ENCODE assay signal across 21 cellular contexts in the genomic region with DNA sequence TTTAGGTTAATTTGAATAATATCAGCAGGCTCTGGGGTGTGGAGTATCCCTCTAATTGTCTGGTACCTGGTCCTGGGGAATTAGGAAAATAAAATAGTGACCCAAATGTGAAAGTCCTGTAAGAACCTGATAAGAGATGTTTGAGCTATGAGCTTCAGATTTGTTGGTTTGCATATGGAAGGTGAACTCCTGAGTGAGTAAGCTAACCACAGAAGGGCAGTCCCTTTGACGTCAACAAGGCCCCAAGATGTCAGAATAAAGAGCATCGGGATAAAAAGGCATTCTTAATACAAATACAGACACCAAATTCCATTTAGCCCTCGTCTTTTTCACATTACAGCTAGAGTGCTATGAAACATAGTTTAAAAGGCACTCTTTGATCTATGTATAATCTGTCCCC.
DNase-seq lines count a peak whose midpoint lies in the region; ATAC-seq and TF ChIP-seq lines count a peak whose summit lies in the region.
"Had no signal": no experiment of that assay in that cellular context is flagged by ENCODE, and none has a peak within 500 bp of the region (broad histone marks: within the 10 kb centered on the region; RNA-seq: fewer than 3 reads in every experiment).

No MANE protein-coding gene starts in this region.

- TF ChIP-seq POLR2A in Peyer's patch (IDR thresholded peaks at IDR 0.05): no peak

- H3K4me1 Mint-ChIP-seq in endothelial cell (ENCODE audit: unreplicated experiment): peaks cover 5% of the 10 kb centered on the region
- H3K4me1 Mint-ChIP-seq: activated CD8-positive, alpha-beta memory T cell treated with anti-CD3 and anti-CD28 coated beads, Interleukin-2, amount 10 ng/mL, durations not matched to agents 7 days and 5 days; activated naive CD8-positive, alpha-beta T cell treated with anti-CD3 and anti-CD28 coated beads, Interleukin-2, amount 10 ng/mL, durations not matched to agents 7 days and 5 days; activated T-helper 17 cell treated with anti-CD3 and anti-CD28 coated beads, Interleukin-2, amount 50 U/mL, for 72 hours; CD4-positive, alpha-beta memory T cell; naive thymus-derived CD4-positive, alpha-beta T cell had no signal

- no peak overlapping the region for H3K4me3 Mint-ChIP-seq in endothelial cell (ENCODE audit: unreplicated experiment)
- H3K4me3 Mint-ChIP-seq: activated CD8-positive, alpha-beta memory T cell treated with anti-CD3 and anti-CD28 coated beads, Interleukin-2, amount 10 ng/mL, durations not matched to agents 7 days and 5 days; activated naive CD8-positive, alpha-beta T cell treated with anti-CD3 and anti-CD28 coated beads, Interleukin-2, amount 10 ng/mL, durations not matched to agents 7 days and 5 days; activated T-helper 17 cell treated with anti-CD3 and anti-CD28 coated beads, Interleukin-2, amount 50 U/mL, for 72 hours; CD4-positive, alpha-beta memory T cell; naive thymus-derived CD4-positive, alpha-beta T cell had no signal

- no peaks in the 10 kb centered on the region for H3K36me3 ChIP-seq in Peyer's patch
- H3K36me3 ChIP-seq: breast epithelium, thoracic aorta had no signal

- H3K4me3 ChIP-seq in fibroblast of mammary gland (ENCODE audit: control insufficient read depth, low read depth, low read length) (no peak overlapping the region), Peyer's patch (no peak overlapping the region)
- H3K4me3 ChIP-seq: breast epithelium, thoracic aorta had no signal

- ATAC-seq in GM18520 (IDR thresholded peaks at IDR 0.05; ENCODE audit: unreplicated experiment) (peak; percentile 79), HG02571 (IDR thresholded peaks at IDR 0.05; ENCODE audit: unreplicated experiment) (peak; percentile 89), HG03565 (IDR thresholded peaks at IDR 0.05; ENCODE audit: unreplicated experiment) (peak; percentile 36), HG03108 (IDR thresholded peaks at IDR 0.05; ENCODE audit: unreplicated experiment) (no peak)
- ATAC-seq: activated CD8-positive, alpha-beta memory T cell treated with anti-CD3 and anti-CD28 coated beads, Interleukin-2, amount 10 ng/mL, durations not matched to agents 7 days and 5 days; activated T-helper 17 cell treated with anti-CD3 and anti-CD28 coated beads, Interleukin-2, amount 50 U/mL, for 72 hours; HCT116; naive thymus-derived CD4-positive, alpha-beta T cell; right cardiac atrium had no signal

- no peak overlapping the region for H3K27ac ChIP-seq in Peyer's patch
- H3K27ac ChIP-seq: breast epithelium, thoracic aorta had no signal

- H3K27ac Mint-ChIP-seq in endothelial cell (ENCODE audit: unreplicated experiment): no peak overlapping the region
- H3K27ac Mint-ChIP-seq: activated CD8-positive, alpha-beta memory T cell treated with anti-CD3 and anti-CD28 coated beads, Interleukin-2, amount 10 ng/mL, durations not matched to agents 7 days and 5 days; activated naive CD8-positive, alpha-beta T cell treated with anti-CD3 and anti-CD28 coated beads, Interleukin-2, amount 10 ng/mL, durations not matched to agents 7 days and 5 days; activated T-helper 17 cell treated with anti-CD3 and anti-CD28 coated beads, Interleukin-2, amount 50 U/mL, for 72 hours; CD4-positive, alpha-beta memory T cell; naive thymus-derived CD4-positive, alpha-beta T cell had no signal

- no peaks in the 10 kb centered on the region for H3K36me3 Mint-ChIP-seq in endothelial cell (ENCODE audit: low read depth, unreplicated experiment)
- H3K36me3 Mint-ChIP-seq: activated CD8-positive, alpha-beta memory T cell treated with anti-CD3 and anti-CD28 coated beads, Interleukin-2, amount 10 ng/mL, durations not matched to agents 7 days and 5 days; activated naive CD8-positive, alpha-beta T cell treated with anti-CD3 and anti-CD28 coated beads, Interleukin-2, amount 10 ng/mL, durations not matched to agents 7 days and 5 days; CD4-positive, alpha-beta memory T cell; naive thymus-derived CD4-positive, alpha-beta T cell had no signal

- no peaks in the 10 kb centered on the region for H3K9me3 ChIP-seq in Peyer's patch
- H3K9me3 ChIP-seq: breast epithelium, thoracic aorta had no signal

- H3K9me3 Mint-ChIP-seq in endothelial cell (ENCODE audit: unreplicated experiment): no peaks in the 10 kb centered on the region
- H3K9me3 Mint-ChIP-seq: activated naive CD8-positive, alpha-beta T cell treated with anti-CD3 and anti-CD28 coated beads, Interleukin-2, amount 10 ng/mL, durations not matched to agents 7 days and 5 days; CD4-positive, alpha-beta memory T cell had no signal

- TF ChIP-seq CTCF in fibroblast of mammary gland (conservative IDR thresholded peaks at IDR 0.05; ENCODE audit: control insufficient read depth, insufficient read depth, low read depth, low read length) (no peak), Peyer's patch (IDR thresholded peaks at IDR 0.05) (no peak), endothelial cell (IDR thresholded peaks at IDR 0.05; ENCODE audit: unreplicated experiment) (no peak)

- H3K4me1 ChIP-seq in Peyer's patch: no peaks in the 10 kb centered on the region
- H3K4me1 ChIP-seq: breast epithelium had no signal

- DNase-seq in fibroblast of mammary gland (ENCODE audit: low read depth) (peak; percentile 49), Peyer's patch (no peak), endothelial cell (ENCODE audit: low spot score) (no peak), NCI-H774 (lab: John Stamatoyannopoulos, UW) (no peak)
- DNase-seq: activated CD4-positive, alpha-beta T cell treated with anti-CD3 and anti-CD28 coated beads for 4 hours; activated CD8-positive, alpha-beta memory T cell treated with anti-CD3 and anti-CD28 coated beads, Interleukin-2, amount 10 ng/mL, durations not matched to agents 7 days and 5 days; activated naive CD8-positive, alpha-beta T cell treated with anti-CD3 and anti-CD28 coated beads, Interleukin-2, amount 10 ng/mL, durations not matched to agents 7 days and 5 days; CD4-positive, alpha-beta memory T cell; kidney glomerular epithelial cell; naive thymus-derived CD4-positive, alpha-beta T cell; NCI-H187; NCI-H446; right cardiac atrium had no signal

- H3K27me3 ChIP-seq in Peyer's patch: no peaks in the 10 kb centered on the region
- H3K27me3 ChIP-seq: breast epithelium had no signal

- H3K27me3 Mint-ChIP-seq in endothelial cell (ENCODE audit: unreplicated experiment): no peaks in the 10 kb centered on the region
- H3K27me3 Mint-ChIP-seq: activated CD8-positive, alpha-beta memory T cell treated with anti-CD3 and anti-CD28 coated beads, Interleukin-2, amount 10 ng/mL, durations not matched to agents 7 days and 5 days; activated naive CD8-positive, alpha-beta T cell treated with anti-CD3 and anti-CD28 coated beads, Interleukin-2, amount 10 ng/mL, durations not matched to agents 7 days and 5 days; activated T-helper 17 cell treated with anti-CD3 and anti-CD28 coated beads, Interleukin-2, amount 50 U/mL, for 72 hours; CD4-positive, alpha-beta memory T cell; naive thymus-derived CD4-positive, alpha-beta T cell had no signal
